11 cellular contexts compared by ENCODE assay signal in genomic region chr3:143634991-143635390, GRCh38.
"Had no signal": no experiment of that assay in that cellular context is flagged by ENCODE, and none has a peak within 500 bp of the region (broad histone marks: within the 10 kb centered on the region; RNA-seq: fewer than 3 reads in every experiment).

No MANE protein-coding gene starts in this region.

- H3K4me1 ChIP-seq: heart left ventricle, left ventricle myocardium inferior, neural progenitor cell, pancreas, tibial artery had no signal

- H3K4me3 ChIP-seq: heart left ventricle, left ventricle myocardium inferior, neural progenitor cell, pancreas, tibial artery had no signal

- H3K27ac ChIP-seq: heart left ventricle, left ventricle myocardium inferior, neural progenitor cell, pancreas, tibial artery had no signal

- H3K4me3 Mint-ChIP-seq: neural progenitor cell had no signal

- H3K4me1 Mint-ChIP-seq: neural progenitor cell had no signal

- H3K36me3 Mint-ChIP-seq: neural progenitor cell had no signal

- H3K27me3 ChIP-seq: heart left ventricle, neural progenitor cell, pancreas, tibial artery had no signal

- DNase-seq: foreskin melanocyte; heart left ventricle; islet precursor cell; left ventricle myocardium inferior; mesendoderm; stimulated activated CD4-positive, alpha-beta T cell treated with anti-CD3 and anti-CD28 coated beads, Interleukin-4, amount 100 ng/mL, for 24 hours; T-helper 2 cell; tibial artery had no signal

- H3K9me3 ChIP-seq: pancreas had no signal

- H3K27ac Mint-ChIP-seq: activated naive CD4-positive, alpha-beta T cell treated with anti-CD3 and anti-CD28 coated beads, Interleukin-2, amount 50 U/mL, for 72 hours; neural progenitor cell had no signal

- ATAC-seq: activated naive CD4-positive, alpha-beta T cell treated with anti-CD3 and anti-CD28 coated beads, Interleukin-2, amount 50 U/mL, for 72 hours; heart left ventricle had no signal

- H3K36me3 ChIP-seq: heart left ventricle, left ventricle myocardium inferior, pancreas had no signal
